ENCODE assay signal across 26 cellular contexts in genomic region chr21:40964691-40965090, GRCh38.
"Had no signal": no experiment of that assay in that cellular context is flagged by ENCODE, and none has a peak within 500 bp of the region (broad histone marks: within the 10 kb centered on the region; RNA-seq: fewer than 3 reads in every experiment).

No MANE protein-coding gene starts in this region.

- DNase-seq: effector memory CD8-positive, alpha-beta T cell; erythroblast; gastrocnemius medialis; head of caudate nucleus; mesendoderm; midbrain; naive thymus-derived CD4-positive, alpha-beta T cell; occipital lobe; ovary; posterior cingulate gyrus; psoas muscle; right cardiac atrium; sigmoid colon; spleen; stimulated activated naive B cell treated with anti-CD40 and anti-IgM and Interleukin-4, amounts not matched to agents 10 μg/mL and 1 μg/mL and 100 μg/mL, for 72 hours; upper lobe of left lung; uterus had no signal

- H3K9me3 ChIP-seq: gastrocnemius medialis, ovary, psoas muscle, sigmoid colon, thoracic aorta, tibial nerve, upper lobe of left lung, uterus had no signal

- H3K27ac ChIP-seq: coronary artery, gastrocnemius medialis, ovary, psoas muscle, sigmoid colon, skin epidermis, spleen, thoracic aorta, tibial nerve, upper lobe of left lung, uterus had no signal

- H3K27me3 Mint-ChIP-seq: effector memory CD8-positive, alpha-beta T cell had no signal

- H3K27me3 ChIP-seq: gastrocnemius medialis, ovary, sigmoid colon, spleen, tibial nerve, upper lobe of left lung, uterus had no signal

- H3K4me1 Mint-ChIP-seq: nephron; stimulated activated naive B cell treated with anti-CD40 and anti-IgM and Interleukin-4, amounts not matched to agents 10 μg/mL and 1 μg/mL and 100 μg/mL, for 72 hours had no signal

- H3K4me1 ChIP-seq: gastrocnemius medialis, psoas muscle, sigmoid colon, spleen, tibial nerve, upper lobe of left lung, uterus had no signal

- H3K27ac Mint-ChIP-seq: effector memory CD8-positive, alpha-beta T cell; naive thymus-derived CD4-positive, alpha-beta T cell; nephron; stimulated activated naive B cell treated with anti-CD40 and anti-IgM and Interleukin-4, amounts not matched to agents 10 μg/mL and 1 μg/mL and 100 μg/mL, for 72 hours; stimulated activated naive CD8-positive, alpha-beta T cell treated with anti-CD3 and anti-CD28 coated beads, Interleukin-15, Interleukin-2, amounts not matched to agents 100 ng/mL and 50 ng/mL, for 24 hours had no signal

- FAIRE-seq: endometrium, keratinocyte had no signal

- H3K4me3 ChIP-seq: coronary artery, gastrocnemius medialis, ovary, psoas muscle, sigmoid colon, skin epidermis, spleen, thoracic aorta, tibial nerve, upper lobe of left lung, uterus had no signal

- H3K36me3 Mint-ChIP-seq: naive thymus-derived CD4-positive, alpha-beta T cell; stimulated activated naive B cell treated with anti-CD40 and anti-IgM and Interleukin-4, amounts not matched to agents 10 μg/mL and 1 μg/mL and 100 μg/mL, for 72 hours had no signal

- H3K4me3 Mint-ChIP-seq: effector memory CD8-positive, alpha-beta T cell; naive thymus-derived CD4-positive, alpha-beta T cell; nephron; stimulated activated naive B cell treated with anti-CD40 and anti-IgM and Interleukin-4, amounts not matched to agents 10 μg/mL and 1 μg/mL and 100 μg/mL, for 72 hours; stimulated activated naive CD8-positive, alpha-beta T cell treated with anti-CD3 and anti-CD28 coated beads, Interleukin-15, Interleukin-2, amounts not matched to agents 100 ng/mL and 50 ng/mL, for 24 hours had no signal

- H3K36me3 ChIP-seq: gastrocnemius medialis, ovary, sigmoid colon, spleen, thoracic aorta, tibial nerve, upper lobe of left lung, uterus had no signal

- ATAC-seq: effector memory CD8-positive, alpha-beta T cell; gastrocnemius medialis; left lobe of liver; naive thymus-derived CD4-positive, alpha-beta T cell; psoas muscle; right cardiac atrium; stimulated activated naive B cell treated with anti-CD40 and anti-IgM and Interleukin-4, amounts not matched to agents 10 μg/mL and 1 μg/mL and 100 μg/mL, for 72 hours had no signal
